Comparison of ENCODE assay signal across 10 cellular contexts in the genomic region with DNA sequence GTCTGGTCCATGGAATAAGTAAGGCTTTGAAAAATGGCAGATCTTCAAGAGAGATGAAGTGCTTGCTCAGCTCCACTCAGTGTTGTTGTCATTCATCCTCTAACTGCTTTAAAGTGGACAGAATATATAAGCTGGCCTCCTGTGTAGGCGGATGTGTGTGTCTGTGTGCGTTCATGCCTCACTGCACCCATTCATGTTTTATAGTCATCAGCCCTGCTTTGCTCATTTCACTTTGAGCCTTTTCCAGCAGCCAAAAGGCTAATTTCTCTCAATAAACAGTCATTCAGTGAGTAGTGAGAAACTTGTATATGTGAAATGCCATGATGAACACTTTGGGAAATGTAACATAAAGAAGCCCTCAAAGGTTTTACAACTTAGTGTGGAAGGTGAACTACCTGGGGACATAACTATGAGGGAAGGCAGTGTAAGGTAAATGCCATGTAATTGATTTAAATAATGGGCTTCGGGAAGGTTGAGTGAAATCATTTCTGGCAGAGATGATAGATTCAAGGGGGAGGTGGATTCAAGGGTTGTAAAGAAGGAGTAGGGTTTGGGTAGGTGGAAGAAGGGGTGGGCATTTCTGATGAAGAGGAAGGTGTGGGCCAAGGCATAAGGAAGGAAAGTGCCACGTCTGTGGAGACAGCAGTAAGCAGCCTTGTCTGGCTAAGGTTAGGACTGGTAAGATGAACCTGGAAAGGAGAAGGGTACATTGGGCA. TPM values are rescaled to one million over a fixed set of nuclear protein-coding genes. Genes with fewer than 3 reads are reported as not detected.
DNase-seq lines count a peak whose midpoint lies in the region; ATAC-seq, FAIRE-seq and TF ChIP-seq lines count a peak whose summit lies in the region.
"Had no signal": no experiment of that assay in that cellular context is flagged by ENCODE, and none has a peak within 500 bp of the region (broad histone marks: within the 10 kb centered on the region; RNA-seq: fewer than 3 reads in every experiment).

No MANE protein-coding gene starts in this region.

- H3K4me1 Mint-ChIP-seq in stimulated activated effector memory CD8-positive, alpha-beta T cell treated with anti-CD3 and anti-CD28 coated beads, Interleukin-12 subunit alpha, Interleukin-12 subunit beta, amount 100 ng/mL, for 72 hours, result no peaks in the 10 kb centered on the region

- H3K36me3 ChIP-seq in effector memory CD4-positive, alpha-beta T cell (ENCODE audit: control insufficient read depth, insufficient read depth, low read length), result no peaks in the 10 kb centered on the region
- no peaks in the 10 kb centered on the region for H3K36me3 ChIP-seq in HepG2 (replicated peaks in 1 of 2; ENCODE audit: control insufficient read depth in 1 of 2, insufficient read depth in 2 of 2, low read length in 2 of 2)
- no peaks in the 10 kb centered on the region for H3K36me3 ChIP-seq in brain microvascular endothelial cell (replicated peaks)

- H3K79me2 ChIP-seq in HepG2 (ENCODE audit: insufficient read depth, low read length), result no peaks in the 10 kb centered on the region

- no peak overlapping the region for H3K27ac Mint-ChIP-seq in stimulated activated effector memory CD8-positive, alpha-beta T cell treated with anti-CD3 and anti-CD28 coated beads, Interleukin-12 subunit alpha, Interleukin-12 subunit beta, amount 100 ng/mL, for 72 hours

- H3K27me3 ChIP-seq in effector memory CD4-positive, alpha-beta T cell (replicated peaks; ENCODE audit: control insufficient read depth, insufficient read depth, low read length, poor library complexity, severe bottlenecking), result no peaks in the 10 kb centered on the region
- H3K27me3 ChIP-seq in HepG2 (ENCODE audit: control insufficient read depth in 1 of 2, insufficient read depth in 2 of 2, low read length in 2 of 2), result no peaks in the 10 kb centered on the region; a peak in 1 of 5 replicates
- no peaks in the 10 kb centered on the region for H3K27me3 ChIP-seq in brain microvascular endothelial cell (replicated peaks)

- H3K4me3 ChIP-seq in effector memory CD4-positive, alpha-beta T cell (ENCODE audit: insufficient read depth, low read depth, low read length, poor library complexity, severe bottlenecking), result no peak overlapping the region
- H3K4me3 ChIP-seq in HepG2 (replicated peaks in 1 of 3; ENCODE audit: insufficient read depth in 1 of 3, low read depth in 2 of 3, low read length in 3 of 3) (no peak overlapping the region), brain microvascular endothelial cell (ENCODE audit: low read depth, low read length) (no peak overlapping the region)

- no peaks in the 10 kb centered on the region for H3K4me1 ChIP-seq in effector memory CD4-positive, alpha-beta T cell (ENCODE audit: control insufficient read depth, insufficient read depth, low read length, poor library complexity, severe bottlenecking)
- peaks cover 10% of the 10 kb centered on the region for H3K4me1 ChIP-seq in HepG2 (ENCODE audit: insufficient read depth, low read length)

- WGBS in HepG2 (ENCODE audit: low lambda C conversion rate), result 65% methylated on average over 4 of the region's 4 CpGs

- in situ Hi-C loops in HepG2 (cut with HindIII; ENCODE audit: extremely low pct_ligation_motif_present, low pct_unique_long_range_greater_than_20kb), result no loop called here
- in situ Hi-C loops in brain microvascular endothelial cell (cut with HindIII; ENCODE audit: low pct_ligation_motif_present, low sequenced_read_pairs), result no loop called here

- no peak overlapping the region for H2AFZ ChIP-seq in HepG2 (ENCODE audit: low read length)

- TF ChIP-seq CTCF in HepG2 (CRISPR knock-in tag; IDR thresholded peaks at IDR 0.05) (no peak), brain microvascular endothelial cell (IDR thresholded peaks at IDR 0.05; ENCODE audit: low read depth, low read length, missing control alignments) (no peak)

- H3K36me3 Mint-ChIP-seq in stimulated activated effector memory CD8-positive, alpha-beta T cell treated with anti-CD3 and anti-CD28 coated beads, Interleukin-12 subunit alpha, Interleukin-12 subunit beta, amount 100 ng/mL, for 72 hours, result no peaks in the 10 kb centered on the region

- no TSS peak for BruUV-seq in HepG2 (replicated peaks; lab: Mats Ljungman, UMichigan)

- TF ChIP-seq RAD21 in HepG2 (CRISPR knock-in tag; IDR thresholded peaks at IDR 0.05), result no peak

- ATAC-seq in GM19397 (IDR thresholded peaks at IDR 0.05; ENCODE audit: unreplicated experiment) (peak; percentile 92), HG03097 (IDR thresholded peaks at IDR 0.05; ENCODE audit: low FRiP score, unreplicated experiment) (peak; percentile 92), HepG2 (no peak)
- peak; percentile 54 for ATAC-seq in stimulated activated effector memory CD8-positive, alpha-beta T cell treated with anti-CD3 and anti-CD28 coated beads, Interleukin-12 subunit alpha, Interleukin-12 subunit beta, amount 100 ng/mL, for 72 hours

- TF ChIP-seq EP300 in HepG2 (IDR thresholded peaks at IDR 0.05; ENCODE audit: low read depth in 2 of 2, low read length in 2 of 2), result no peak
- no peak for TF ChIP-seq EP300 in HepG2 (CRISPR knock-in tag; IDR thresholded peaks at IDR 0.05; ENCODE audit: borderline replicate concordance)

- H3K9me3 ChIP-seq in effector memory CD4-positive, alpha-beta T cell (ENCODE audit: control insufficient read depth, low read length), result no peaks in the 10 kb centered on the region
- H3K9me3 ChIP-seq in HepG2 (ENCODE audit: low read length), result no peaks in the 10 kb centered on the region

- TF ChIP-seq POLR2A in HepG2 (IDR thresholded peaks at IDR 0.05; ENCODE audit: insufficient read depth in 1 of 2, low read depth in 2 of 2, low read length in 2 of 2), result no peak

- no peaks in the 10 kb centered on the region for H4K20me1 ChIP-seq in HepG2 (ENCODE audit: insufficient read depth, low read length)

- peak; percentile 61 for DNase-seq in NCI-H345 treated with DMSO at 0.1 percent for 48 hours (lab: John Stamatoyannopoulos, UW; ENCODE audit: unreplicated experiment)
- DNase-seq in stimulated activated effector memory CD8-positive, alpha-beta T cell treated with anti-CD3 and anti-CD28 coated beads, Interleukin-12 subunit alpha, Interleukin-12 subunit beta, amount 100 ng/mL, for 72 hours (ENCODE audit: low spot score in 2 of 2), result no peak
- no peak for DNase-seq in effector memory CD4-positive, alpha-beta T cell
- no peak for DNase-seq in HepG2 (ENCODE audit: low spot score)
- DNase-seq in brain microvascular endothelial cell, result no peak
- no peak for DNase-seq in DMS114 treated with DMSO at 0.1 percent for 48 hours (lab: John Stamatoyannopoulos, UW; ENCODE audit: unreplicated experiment)
- DNase-seq: activated CD4-positive, alpha-beta T cell treated with anti-CD3 and anti-CD28 coated beads for 4 hours had no signal

- H3K4me2 ChIP-seq in HepG2 (ENCODE audit: low read depth, low read length), result no peak overlapping the region

- no peak overlapping the region for H3K4me3 Mint-ChIP-seq in stimulated activated effector memory CD8-positive, alpha-beta T cell treated with anti-CD3 and anti-CD28 coated beads, Interleukin-12 subunit alpha, Interleukin-12 subunit beta, amount 100 ng/mL, for 72 hours

- H3K27ac ChIP-seq in effector memory CD4-positive, alpha-beta T cell (ENCODE audit: insufficient read depth, low read length, poor library complexity, severe bottlenecking), result no peak overlapping the region
- H3K27ac ChIP-seq in HepG2 (ENCODE audit: extremely low read length, insufficient read depth, low read length) (no peak overlapping the region), brain microvascular endothelial cell (no peak overlapping the region)

- intact Hi-C loops in HepG2 (cut with micrococcal nuclease; ENCODE audit: unreplicated experiment), result no loop called here

- no peak for FAIRE-seq in HepG2 (lab: Jason Lieb, UNC)

- no peaks in the 10 kb centered on the region for H3K9me3 Mint-ChIP-seq in stimulated activated effector memory CD8-positive, alpha-beta T cell treated with anti-CD3 and anti-CD28 coated beads, Interleukin-12 subunit alpha, Interleukin-12 subunit beta, amount 100 ng/mL, for 72 hours

- CTCF ChIA-PET in HepG2 (lab: Yijun Ruan, JAX; ENCODE audit: low intra/inter-chr PET ratio, low total read pairs), result no interaction called here

- POLR2A ChIA-PET in HepG2 (lab: Yijun Ruan, JAX), result no interaction called here

- no peak overlapping the region for H3K9ac ChIP-seq in HepG2 (ENCODE audit: insufficient read depth, low read depth, low read length)

TF ChIP-seq in HepG2, 621 proteins besides CTCF, POLR2A, EP300 and RAD21 (continues in another document):
- TF ChIP-seq ARNT2 (CRISPR knock-in tag; IDR thresholded peaks at IDR 0.05; ENCODE audit: low read depth) (no peak), MATR3 (CRISPR knock-in tag; IDR thresholded peaks at IDR 0.05) (no peak), KDM2A (CRISPR knock-in tag; IDR thresholded peaks at IDR 0.05; ENCODE audit: borderline replicate concordance, low read depth) (no peak), PCBP2 (optimal IDR thresholded peaks at IDR 0.05; ENCODE audit: low read depth, low read length, poor library complexity, severe bottlenecking) (no peak), RXRA (CRISPR knock-in tag; IDR thresholded peaks at IDR 0.05) (no peak), FOXK2 (IDR thresholded peaks at IDR 0.05) (no peak), SPEN (CRISPR knock-in tag; IDR thresholded peaks at IDR 0.05; ENCODE audit: low read depth) (no peak), NCOA2 (CRISPR knock-in tag; IDR thresholded peaks at IDR 0.05) (no peak)

RNA-seq across cellular contexts. Expression of gene TTC23L, which starts 15.7 kb away (rescaled TPM):
- 1.1 and 1.4 TPM in 2 replicates for total RNA-seq in HepG2 (2016; rRNA removed; fragmentation: Illumina TruSeq; extraction: Trizol)
- total RNA-seq in HepG2 (2016; cell fraction: cytosol; rRNA removed; fragmentation: Illumina TruSeq; extraction: Trizol; ENCODE audit: low read depth), result 0.62 and 1.3 TPM in 2 replicates
- 0.80 and 1.2 TPM in 2 replicates for total RNA-seq in HepG2 (2016; cell fraction: insoluble cytoplasmic fraction; rRNA removed; fragmentation: Illumina TruSeq; extraction: Trizol)
- total RNA-seq in HepG2 (2016; cell fraction: membrane; rRNA removed; fragmentation: Illumina TruSeq; extraction: Trizol), result 0.83 and 1.00 TPM in 2 replicates
- total RNA-seq in HepG2 (2016; cell fraction: nucleus; rRNA removed; fragmentation: Illumina TruSeq; extraction: Trizol), result 1.2 and 2.1 TPM in 2 replicates
- 0.37 and 0.54 TPM in 2 replicates for polyA plus RNA-seq in HepG2 (2011; rRNA removed)
- 0.15 and 0.39 TPM in 2 replicates for polyA plus RNA-seq in HepG2 (2011; cell fraction: cytosol; rRNA removed)
- polyA plus RNA-seq in HepG2 (2011; cell fraction: nucleus; rRNA removed), result 0.66 and 1.9 TPM in 2 replicates
- polyA plus RNA-seq in HepG2 (2012), result 0.44 and 0.87 TPM in 2 replicates
- polyA plus RNA-seq in HepG2 (2016; cell fraction: cytosol; fragmentation: Illumina TruSeq; extraction: Trizol; ENCODE audit: low read depth), result 0.14 and 0.18 TPM in 2 replicates
- polyA plus RNA-seq in HepG2 (2016; cell fraction: insoluble cytoplasmic fraction; fragmentation: Illumina TruSeq; extraction: Trizol; ENCODE audit: low read depth), result 0.46 and 0.47 TPM in 2 replicates
- 0.57 and 0.65 TPM in 2 replicates for polyA plus RNA-seq in HepG2 (2016; cell fraction: membrane; fragmentation: Illumina TruSeq; extraction: Trizol; ENCODE audit: low read depth)
- 1.2 and 2.8 TPM in 2 replicates for polyA plus RNA-seq in HepG2 (2016; cell fraction: nucleus; fragmentation: Illumina TruSeq; extraction: Trizol; ENCODE audit: insufficient read depth, low read depth)
- 0.26 TPM in 1 of 2 replicates, not detected in the other for polyA minus RNA-seq in HepG2 (2011; rRNA and poly(A)+ RNA removed; ENCODE audit: low replicate concordance)
- polyA minus RNA-seq in HepG2 (2011; cell fraction: cytosol; rRNA and poly(A)+ RNA removed), result not detected in 2 replicates
- polyA minus RNA-seq in HepG2 (2011; cell fraction: nucleus; rRNA and poly(A)+ RNA removed), result 1.2 and 1.5 TPM in 2 replicates
- total RNA-seq: HT1080 had no signal
